In genomic region chr16:2867987-2868789, GRCh38 we compare ENCODE assay signal across 1 cellular context.
TF ChIP-seq lines count a peak whose summit lies in the region.

No MANE protein-coding gene starts in this region.

TF ChIP-seq in HCT116, 20 proteins besides CTCF, POLR2A, EP300 and RAD21 (continued from another document):
- TF ChIP-seq REST (IDR thresholded peaks at IDR 0.05; ENCODE audit: low read depth) = no peak
- 0 out of 2 replicates have a peak, but pooled peaks have one; percentile 12 for TF ChIP-seq CBX3 (IDR thresholded peaks at IDR 0.05; ENCODE audit: low read depth)
- TF ChIP-seq EZH2 (IDR thresholded peaks at IDR 0.05) = no peak
- peak; percentile 43; the same call in 1 of the 2 replicates for TF ChIP-seq MAX (IDR thresholded peaks at IDR 0.05)
- TF ChIP-seq YY1 (IDR thresholded peaks at IDR 0.05; ENCODE audit: extremely low read depth, insufficient replicate concordance, low read depth, low read length) = peak; percentile 96
- TF ChIP-seq JUND (IDR thresholded peaks at IDR 0.05) = no peak
- no peak for TF ChIP-seq FOSL1 (IDR thresholded peaks at IDR 0.05; ENCODE audit: low read depth)
- peak; percentile 93 for TF ChIP-seq POLR2AphosphoS5 (IDR thresholded peaks at IDR 0.05; ENCODE audit: low read depth, low read length)
